ENCODE assay signal across 8 cellular contexts in the genomic region with DNA sequence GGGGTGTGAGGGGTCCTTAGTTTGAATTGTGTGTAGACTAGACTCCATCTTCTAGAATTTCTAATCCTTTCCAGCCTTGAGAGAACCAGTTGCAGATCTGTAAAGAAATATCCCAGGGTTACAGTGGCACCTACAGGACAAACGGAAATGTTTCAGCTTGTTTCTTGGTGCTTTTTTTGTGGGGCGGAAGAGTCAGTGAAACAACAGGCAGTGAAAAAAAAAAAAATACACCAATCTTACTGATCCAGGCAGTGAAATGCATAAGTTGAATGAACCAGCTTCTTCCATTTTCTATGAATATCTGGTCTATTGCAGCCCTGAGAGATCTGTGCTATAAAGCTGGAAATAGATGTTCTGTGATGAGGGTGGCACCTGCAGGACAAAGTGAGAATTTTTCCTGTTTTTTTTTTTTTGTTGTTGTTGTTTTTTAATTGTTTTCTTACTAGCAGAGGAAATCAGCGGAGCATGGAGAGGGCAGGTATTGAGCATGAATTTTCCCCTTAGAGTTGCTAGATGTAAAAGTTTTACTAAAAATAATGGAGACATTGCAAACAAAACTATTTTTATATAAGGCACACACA.
DNase-seq lines count a peak whose midpoint lies in the region; ATAC-seq and TF ChIP-seq lines count a peak whose summit lies in the region.

No MANE protein-coding gene starts in this region.

- no peaks in the 10 kb centered on the region for H3K36me3 Mint-ChIP-seq in type B pancreatic cell

- no peaks in the 10 kb centered on the region for H3K27me3 Mint-ChIP-seq in type B pancreatic cell

- no peak overlapping the region for H3K27ac Mint-ChIP-seq in type B pancreatic cell

- TF ChIP-seq CTCF in cardiac fibroblast (IDR thresholded peaks at IDR 0.05; ENCODE audit: low read depth, low read length) (peak; percentile 44), type B pancreatic cell (conservative IDR thresholded peaks at IDR 0.05) (peak; percentile 84)

- H3K4me3 Mint-ChIP-seq in type B pancreatic cell, result peak overlapping the region; percentile 58

- no peaks in the 10 kb centered on the region for H3K9me3 Mint-ChIP-seq in type B pancreatic cell

- DNase-seq in DMS153 (lab: John Stamatoyannopoulos, UW) (peak; percentile 76), NCI-H748 treated with DMSO at 0.1 percent for 48 hours (lab: John Stamatoyannopoulos, UW) (peak; percentile 37), cardiac fibroblast (ENCODE audit: low read depth in 2 of 2) (peak; percentile 65 to 75), kidney glomerular epithelial cell (lab: John Stamatoyannopoulos, UW) (peak; percentile 74), type B pancreatic cell (ENCODE audit: extremely low spot score, unreplicated experiment) (no peak)
- DNase-seq in stimulated activated naive CD4-positive, alpha-beta T cell treated with Interleukin-2 at 50 U/mL for 16 hours (lab: John Stamatoyannopoulos, UW), result no peak

- H3K4me3 ChIP-seq in cardiac fibroblast (replicated peaks in 1 of 2; ENCODE audit: low read depth in 2 of 2, low read length in 2 of 2), result no peak overlapping the region

- ATAC-seq in GM19467 (IDR thresholded peaks at IDR 0.05; ENCODE audit: unreplicated experiment) (peak; percentile 79), HG03520 (IDR thresholded peaks at IDR 0.05; ENCODE audit: unreplicated experiment) (peak; percentile 75)

- peaks cover 27% of the 10 kb centered on the region for H3K4me1 Mint-ChIP-seq in type B pancreatic cell (ENCODE audit: unreplicated experiment)

Comparison
In these comparisons a context has a peak if more than half of its experiments do, and no peak if none do; other contexts are left out.
1. DNase-seq: peak in DMS153 (single experiment), NCI-H748 treated with DMSO at 0.1 percent for 48 hours (single experiment), cardiac fibroblast (2 of 2) and kidney glomerular epithelial cell (single experiment); none in type B pancreatic cell (single experiment) and stimulated activated naive CD4-positive, alpha-beta T cell treated with Interleukin-2 at 50 U/mL for 16 hours (single experiment).